Comparison of ENCODE assay signal across 9 cellular contexts in the genomic region with DNA sequence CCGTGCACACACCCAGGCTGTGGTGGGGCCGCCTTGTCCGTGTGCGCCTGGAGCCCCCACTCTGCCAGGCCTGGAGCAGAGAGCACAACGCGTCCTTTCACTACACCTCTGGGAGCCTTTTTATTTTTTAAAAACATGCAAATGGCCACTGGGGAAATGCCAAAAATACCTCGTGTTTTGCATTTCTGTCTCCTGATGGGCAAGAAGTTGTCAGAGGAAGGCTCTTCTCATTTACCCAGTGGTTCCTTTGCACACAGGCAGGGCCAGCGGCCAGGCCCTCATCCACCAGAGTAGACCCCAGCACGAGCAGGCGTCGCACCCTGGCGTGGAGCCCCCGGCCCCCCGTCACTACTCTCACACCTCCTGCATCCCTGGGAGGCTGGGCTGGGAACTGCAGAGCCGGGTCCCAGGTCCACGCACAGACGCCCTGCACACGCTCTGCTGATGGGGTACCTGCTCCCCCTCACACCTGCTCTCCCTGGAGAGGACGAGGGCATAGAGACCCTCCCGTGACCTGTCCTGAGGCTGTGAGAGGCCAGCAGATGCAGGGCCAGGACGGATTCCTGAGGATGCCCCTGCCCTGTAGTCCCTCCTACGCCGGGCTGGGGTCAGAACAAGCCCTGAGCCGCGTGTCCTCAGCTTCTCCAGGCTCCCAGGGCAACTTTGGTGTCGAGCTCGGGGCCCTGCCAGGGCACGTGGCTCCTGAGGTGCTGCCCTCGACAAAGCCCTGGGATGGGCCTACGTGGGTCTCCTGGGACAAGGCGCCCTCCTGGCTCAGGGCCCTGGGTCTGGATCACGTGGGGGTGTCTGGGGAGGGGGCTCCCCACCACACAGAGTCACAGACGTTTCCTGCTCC.
DNase-seq lines count a peak whose midpoint lies in the region; ATAC-seq and TF ChIP-seq lines count a peak whose summit lies in the region.
"Had no signal": no experiment of that assay in that cellular context is flagged by ENCODE, and none has a peak within 500 bp of the region (broad histone marks: within the 10 kb centered on the region; RNA-seq: fewer than 3 reads in every experiment).

No MANE protein-coding gene starts in this region.

- TF ChIP-seq POLR2A in spleen (IDR thresholded peaks at IDR 0.05): peak in 1 of 3 donors; percentile 54

- H3K27ac Mint-ChIP-seq in T-helper 2 cell treated with Interferon-gamma antibody and Interleukin-4, amounts not matched to agents 5 μg/mL and 100 μg/mL, for 36 hours: peak overlapping the region; percentile 17

- H3K4me3 ChIP-seq in OCI-LY1 (ENCODE audit: low read depth, low read length, poor library complexity, severe bottlenecking) (peak overlapping the region; percentile 41), spleen (peak overlapping the region in 1 of 8 donors; percentile 37)

- DNase-seq in T-helper 2 cell treated with Interferon-gamma antibody and Interleukin-4, amounts not matched to agents 5 μg/mL and 100 μg/mL, for 36 hours (ENCODE audit: low spot score): no peak
- DNase-seq in T-helper 2 cell: no peak
- DNase-seq in spleen: no peak
- no peak for DNase-seq in NCI-H446 treated with DMSO at 0.1 percent for 48 hours (lab: John Stamatoyannopoulos, UW)
- DNase-seq in activated naive CD4-positive, alpha-beta T cell treated with anti-CD3 and anti-CD28 coated beads, Interleukin-2, amount 50 U/mL, for 16 hours: no peak
- DNase-seq in retina: no peak

- H3K9ac ChIP-seq in OCI-LY1 (ENCODE audit: low read length): peak overlapping the region; percentile 81
- H3K9ac ChIP-seq: KMS-11 had no signal

- H3K36me3 Mint-ChIP-seq in T-helper 2 cell treated with Interferon-gamma antibody and Interleukin-4, amounts not matched to agents 5 μg/mL and 100 μg/mL, for 36 hours (ENCODE audit: low read depth): peaks cover 19% of the 10 kb centered on the region

- no peak overlapping the region for H3K4me3 Mint-ChIP-seq in T-helper 2 cell treated with Interferon-gamma antibody and Interleukin-4, amounts not matched to agents 5 μg/mL and 100 μg/mL, for 36 hours

- no peaks in the 10 kb centered on the region for H3K27me3 Mint-ChIP-seq in T-helper 2 cell treated with Interferon-gamma antibody and Interleukin-4, amounts not matched to agents 5 μg/mL and 100 μg/mL, for 36 hours (ENCODE audit: low read depth)

- peak; percentile 59 for ATAC-seq in HG02763 (IDR thresholded peaks at IDR 0.05; ENCODE audit: unreplicated experiment)

- H4K20me1 ChIP-seq in OCI-LY1 (ENCODE audit: insufficient read depth, low read length): no peaks in the 10 kb centered on the region

- no peak overlapping the region for H2AFZ ChIP-seq in OCI-LY1 (ENCODE audit: low read length)

- no peaks in the 10 kb centered on the region for H3K79me2 ChIP-seq in OCI-LY1 (ENCODE audit: insufficient read depth, low read length)

- H3K9me3 Mint-ChIP-seq in T-helper 2 cell treated with Interferon-gamma antibody and Interleukin-4, amounts not matched to agents 5 μg/mL and 100 μg/mL, for 36 hours: no peaks in the 10 kb centered on the region

- H3K27me3 ChIP-seq in OCI-LY1 (ENCODE audit: insufficient read depth, low read length) (no peaks in the 10 kb centered on the region), spleen (replicated peaks in 1 of 7) (no peaks in the 10 kb centered on the region)

- no peaks in the 10 kb centered on the region for H3K9me2 ChIP-seq in OCI-LY1 (ENCODE audit: low read depth, low read length)

- H3K4me1 ChIP-seq in OCI-LY1 (ENCODE audit: insufficient read depth, low read length, severe bottlenecking) (peaks cover 70% of the 10 kb centered on the region), spleen (peaks cover 7 to 81% (median 59%) of the 10 kb centered on the region in 6 donors)

- 0 out of 2 replicates have a peak, but pooled peaks cover 3% of the 10 kb centered on the region for H3F3A ChIP-seq in OCI-LY1 (ENCODE audit: insufficient read depth, low read length)

- H3K9me3 ChIP-seq in OCI-LY1 (ENCODE audit: low read length) (no peaks in the 10 kb centered on the region), spleen (no peaks in the 10 kb centered on the region)

- H3K4me1 Mint-ChIP-seq in T-helper 2 cell treated with Interferon-gamma antibody and Interleukin-4, amounts not matched to agents 5 μg/mL and 100 μg/mL, for 36 hours (ENCODE audit: low read depth): peaks cover 1% of the 10 kb centered on the region

- intact Hi-C loops in spleen (cut with DNase I; ENCODE audit: low total_unique reads): no loop called here

- H3K36me3 ChIP-seq in OCI-LY1 (ENCODE audit: insufficient read depth, low read length) (peaks cover 69% of the 10 kb centered on the region), spleen (peaks cover 0 to 95% (median 38%) of the 10 kb centered on the region in 6 donors)

- H3K27ac ChIP-seq in OCI-LY1 (ENCODE audit: low read depth, low read length, poor library complexity, severe bottlenecking): peak overlapping the region; percentile 99
- H3K27ac ChIP-seq in spleen: peak overlapping the region in 7 of 8 donors; percentile 10 to 91 (median 81)
- H3K27ac ChIP-seq: KMS-11 had no signal

- TF ChIP-seq CTCF in OCI-LY1 (IDR thresholded peaks at IDR 0.05; ENCODE audit: low read length) (no peak), spleen (IDR thresholded peaks at IDR 0.05 in 8 of 11, conservative IDR thresholded peaks at IDR 0.05 in 3 of 11) (peak in 2 of 11 experiments; percentile 5 to 9)

- 69 to 80% (median 70%) methylated on average over 20 to 33 of the region's 33 CpGs for WGBS in spleen, 5 donors

- peak overlapping the region; percentile 61 for H3K4me2 ChIP-seq in OCI-LY1 (ENCODE audit: low read length)
- H3K4me2 ChIP-seq: KMS-11 had no signal
